1 cellular context compared by ENCODE assay signal in genomic region chr2:178211460-178211859, GRCh38.
TF ChIP-seq lines count a peak whose summit lies in the region.

No MANE protein-coding gene starts in this region.

TF ChIP-seq in IMR-90, 13 proteins besides CTCF, POLR2A, EP300 and RAD21 (continued from another document):
- TF ChIP-seq ELK1 (IDR thresholded peaks at IDR 0.05; ENCODE audit: borderline replicate concordance, low read depth, low read length) (no peak), MAZ (IDR thresholded peaks at IDR 0.05; ENCODE audit: borderline replicate concordance, low read depth, low read length) (no peak), RCOR1 (IDR thresholded peaks at IDR 0.05; ENCODE audit: insufficient replicate concordance, low read length) (no peak)
- TF ChIP-seq, protein P1, sequence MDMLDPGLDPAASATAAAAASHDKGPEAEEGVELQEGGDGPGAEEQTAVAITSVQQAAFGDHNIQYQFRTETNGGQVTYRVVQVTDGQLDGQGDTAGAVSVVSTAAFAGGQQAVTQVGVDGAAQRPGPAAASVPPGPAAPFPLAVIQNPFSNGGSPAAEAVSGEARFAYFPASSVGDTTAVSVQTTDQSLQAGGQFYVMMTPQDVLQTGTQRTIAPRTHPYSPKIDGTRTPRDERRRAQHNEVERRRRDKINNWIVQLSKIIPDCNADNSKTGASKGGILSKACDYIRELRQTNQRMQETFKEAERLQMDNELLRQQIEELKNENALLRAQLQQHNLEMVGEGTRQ (IDR thresholded peaks at IDR 0.05; ENCODE audit: low read depth, low read length), result no peak
